27 cellular contexts compared by ENCODE assay signal in genomic region chr3:106710596-106710995, GRCh38.
"Had no signal": no experiment of that assay in that cellular context is flagged by ENCODE, and none has a peak within 500 bp of the region (broad histone marks: within the 10 kb centered on the region; RNA-seq: fewer than 3 reads in every experiment).

No MANE protein-coding gene starts in this region.

- H3K4me3 ChIP-seq: ascending aorta, breast epithelium, cardiac muscle cell, colonic mucosa, esophagus squamous epithelium, heart left ventricle had no signal

- H3K36me3 ChIP-seq: ascending aorta, breast epithelium, cardiac muscle cell, colonic mucosa, esophagus squamous epithelium, heart left ventricle, WERI-Rb-1 had no signal

- FAIRE-seq: endometrium, endothelial cell of umbilical vein had no signal

- H3K27ac ChIP-seq: ascending aorta, breast epithelium, cardiac muscle cell, colonic mucosa, epithelial cell of prostate, esophagus squamous epithelium, heart left ventricle, WERI-Rb-1 had no signal

- H3K9me3 ChIP-seq: ascending aorta, colonic mucosa, esophagus squamous epithelium, heart left ventricle had no signal

- H3K4me1 ChIP-seq: ascending aorta, breast epithelium, colonic mucosa, esophagus squamous epithelium, heart left ventricle had no signal

- H3K27me3 ChIP-seq: ascending aorta, breast epithelium, cardiac muscle cell, colonic mucosa, esophagus squamous epithelium, heart left ventricle had no signal

- DNase-seq: activated B cell treated with CpG ODN at 0.5 μM for 24 hours; activated CD4-positive, alpha-beta T cell treated with anti-CD3 and anti-CD28 coated beads for 48 hours; activated CD4-positive, alpha-beta T cell treated with anti-CD3 and anti-CD28 coated beads, Interleukin-2, amount 50 U/mL, for 1 hour; activated CD4-positive, alpha-beta T cell treated with anti-CD3 and anti-CD28 coated beads, Interleukin-2, amount 50 U/mL, for 48 hours; activated CD8-positive, alpha-beta memory T cell treated with anti-CD3 and anti-CD28 coated beads for 24 hours; activated CD8-positive, alpha-beta T cell treated with anti-CD3 and anti-CD28 coated beads for 36 hours; activated effector memory CD4-positive, alpha-beta T cell treated with anti-CD3 and anti-CD28 coated beads, Interleukin-2, amount 50 U/mL, for 16 hours; activated naive CD4-positive, alpha-beta T cell treated with anti-CD3 and anti-CD28 coated beads for 36 hours; activated naive CD8-positive, alpha-beta T cell treated with anti-CD3 and anti-CD28 coated beads, Interleukin-2, amount 10 ng/mL, durations not matched to agents 7 days and 5 days; activated T-cell treated with anti-CD3 and anti-CD28 coated beads, Interleukin-2, amount 50 U/mL, for 4 hours; central memory CD4-positive, alpha-beta T cell; cerebellar nuclear complex; colonic mucosa; effector CD8-positive, alpha-beta T cell; esophagus squamous epithelium; foreskin melanocyte; glutamatergic neuron; heart left ventricle; T-helper 17 cell; T1000; WERI-Rb-1 had no signal
